ENCODE assay signal across 20 cellular contexts in the genomic region with DNA sequence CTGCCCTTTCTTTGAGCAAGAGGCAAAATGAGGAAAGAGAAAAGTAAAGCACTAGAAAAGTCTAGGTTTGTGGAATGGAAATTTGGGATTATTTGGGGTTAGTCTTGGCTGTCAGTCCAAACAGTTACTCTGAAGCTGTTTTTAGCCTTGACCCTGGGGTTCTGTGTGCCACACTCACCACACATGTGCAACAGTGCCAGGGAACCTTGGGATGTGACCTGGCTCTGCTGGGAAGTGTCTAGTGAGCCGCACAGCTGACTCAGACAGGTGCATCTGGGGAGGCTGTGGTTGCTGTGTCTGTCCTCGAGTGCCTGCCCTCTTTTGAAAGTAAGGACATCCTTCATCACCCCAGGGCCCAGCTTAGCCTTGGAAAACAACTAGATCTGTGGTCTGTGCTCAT. TPM values are rescaled to one million over a fixed set of nuclear protein-coding genes. Genes with fewer than 3 reads are reported as not detected.
DNase-seq lines count a peak whose midpoint lies in the region; ATAC-seq, FAIRE-seq and TF ChIP-seq lines count a peak whose summit lies in the region.
"Had no signal": no experiment of that assay in that cellular context is flagged by ENCODE, and none has a peak within 500 bp of the region (broad histone marks: within the 10 kb centered on the region; RNA-seq: fewer than 3 reads in every experiment).

No MANE protein-coding gene starts in this region.

- peaks cover 7 to 13% of the 10 kb centered on the region in 2 donors for H3K36me3 Mint-ChIP-seq in activated naive CD4-positive, alpha-beta T cell treated with anti-CD3 and anti-CD28 coated beads, Interleukin-2, amount 50 U/mL, for 72 hours

- TF ChIP-seq RAD21 in GM12878 (IDR thresholded peaks at IDR 0.05; ENCODE audit: insufficient read depth, low read depth, low read length): no peak

- FAIRE-seq in GM12878 (lab: Jason Lieb, UNC): no peak
- FAIRE-seq: A549, GM18507 had no signal

- no peak overlapping the region for H3K4me2 ChIP-seq in GM12878 (ENCODE audit: control insufficient read depth, insufficient read depth)
- H3K4me2 ChIP-seq: A549 had no signal

- H4K20me1 ChIP-seq in GM12878 (ENCODE audit: control insufficient read depth, insufficient read depth): no peaks in the 10 kb centered on the region; the same call in 1 of the 2 replicates

- peak overlapping the region; percentile 69 to 86 for H3K27ac Mint-ChIP-seq in activated naive CD4-positive, alpha-beta T cell treated with anti-CD3 and anti-CD28 coated beads, Interleukin-2, amount 50 U/mL, for 72 hours

- TF ChIP-seq CTCF in GM12878 (IDR thresholded peaks at IDR 0.05 in 2 of 3, conservative IDR thresholded peaks at IDR 0.05 in 1 of 3; ENCODE audit: control insufficient read depth in 2 of 3, extremely low read depth in 1 of 3, insufficient read depth in 1 of 3, low read depth in 3 of 3, low read length in 3 of 3) (no peak), lower lobe of right lung (IDR thresholded peaks at IDR 0.05) (no peak)

- H3K36me3 ChIP-seq in GM12878 (ENCODE audit: control insufficient read depth in 2 of 2, insufficient read depth in 2 of 2, low read length in 1 of 2) (peaks cover 36 to 53% of the 10 kb centered on the region in 2 experiments), lower lobe of right lung (peaks cover 100% of the 10 kb centered on the region), thymus (ENCODE audit: control insufficient read depth, insufficient read depth) (peaks cover 96% of the 10 kb centered on the region)

- 50% methylated on average over 2 of the region's 2 CpGs for WGBS in GM12878 (ENCODE audit: insufficient coverage, insufficient replicate concordance, low lambda C conversion rate, missing lambda C conversion rate)
- WGBS in thymus: 97% methylated on average over 2 of the region's 2 CpGs

- SMC1A ChIA-PET in GM12878 (lab: Charles Lee; ENCODE audit: uncharacterized antibody, unreplicated experiment): no interaction called here

- no peak for TF ChIP-seq EP300 in GM12878 (IDR thresholded peaks at IDR 0.05; ENCODE audit: borderline replicate concordance in 1 of 2, control insufficient read depth in 1 of 2, low read depth in 2 of 2, low read length in 2 of 2)

- H3K79me2 ChIP-seq in GM12878 (ENCODE audit: control insufficient read depth, insufficient read depth, low read length): no peaks in the 10 kb centered on the region

- no peak overlapping the region for H3K9ac ChIP-seq in GM12878 (ENCODE audit: control insufficient read depth, insufficient read depth, low read length)

- in situ Hi-C loops in GM12878 (cut with MboI): no loop called here

- H3K9me3 ChIP-seq in GM12878 (replicated peaks; ENCODE audit: control insufficient read depth, insufficient read depth, low read length): no peaks in the 10 kb centered on the region
- H3K9me3 ChIP-seq in lower lobe of right lung: no peaks in the 10 kb centered on the region
- no peaks in the 10 kb centered on the region for H3K9me3 ChIP-seq in thymus (ENCODE audit: control insufficient read depth)
- H3K9me3 ChIP-seq: A549, Caco-2 had no signal

- H3K27ac ChIP-seq in GM12878 (ENCODE audit: control insufficient read depth, insufficient read depth) (no peak overlapping the region), lower lobe of right lung (no peak overlapping the region), thymus (ENCODE audit: low read depth) (peak overlapping the region; percentile 33)
- H3K27ac ChIP-seq: A549 had no signal

- no peak for TF ChIP-seq POLR2A in GM12878 (IDR thresholded peaks at IDR 0.05; ENCODE audit: low read depth, low read length)

- BruUV-seq in GM12878 (replicated peaks; lab: Mats Ljungman, UMichigan): TSS peak; percentile 29

- CTCF ChIA-PET in GM12878 (lab: Yijun Ruan, JAX): interaction anchor here (1.3 to 1.7 kb wide), 2 partner anchors 10 to 31 kb away, joined by 3 read pairs; no protein-coding TSS in a partner anchor

- no peak overlapping the region for H2AFZ ChIP-seq in GM12878 (ENCODE audit: control insufficient read depth, low read depth, low read length)

- intact Hi-C loops in GM12878 (cut with micrococcal nuclease; ENCODE audit: unreplicated experiment): no loop called here
- intact Hi-C loops in lower lobe of right lung (cut with DNase I): no loop called here

- H3K27me3 ChIP-seq in GM12878 (replicated peaks in 1 of 2; ENCODE audit: control insufficient read depth in 2 of 2, insufficient read depth in 2 of 2, low read length in 1 of 2) (no peaks in the 10 kb centered on the region), lower lobe of right lung (ENCODE audit: low read depth) (no peaks in the 10 kb centered on the region), thymus (ENCODE audit: control insufficient read depth, insufficient read depth) (no peaks in the 10 kb centered on the region)

- H3K4me1 ChIP-seq in GM12878 (ENCODE audit: control insufficient read depth, insufficient read depth, low read length) (peaks cover 3% of the 10 kb centered on the region; the same call in 1 of the 2 replicates), lower lobe of right lung (no peaks in the 10 kb centered on the region), thymus (ENCODE audit: control insufficient read depth, insufficient read depth, low read length) (no peaks in the 10 kb centered on the region)

- POLR2A ChIA-PET in GM12878 (lab: Charles Lee): interaction anchor here (1.1 kb wide), 1 partner anchor 42 kb away, joined by 4 read pairs; a partner anchor contains a TSS

- H3K9me3 Mint-ChIP-seq in activated naive CD4-positive, alpha-beta T cell treated with anti-CD3 and anti-CD28 coated beads, Interleukin-2, amount 50 U/mL, for 72 hours: no peaks in the 10 kb centered on the region
- H3K9me3 Mint-ChIP-seq: CD14-positive monocyte had no signal

- ATAC-seq in activated naive CD4-positive, alpha-beta T cell treated with anti-CD3 and anti-CD28 coated beads, Interleukin-2, amount 50 U/mL, for 72 hours: no peak
- ATAC-seq in GM12878 (no peak), lower lobe of right lung (no peak)
- ATAC-seq: A549, Panc1 had no signal

- H3K4me3 ChIP-seq in GM12878 (no peak overlapping the region), lower lobe of right lung (no peak overlapping the region), thymus (ENCODE audit: low read length) (no peak overlapping the region)
- H3K4me3 ChIP-seq: A549 had no signal

- DNase-seq in activated naive CD4-positive, alpha-beta T cell treated with anti-CD3 and anti-CD28 coated beads, Interleukin-2, amount 50 U/mL, for 72 hours (ENCODE audit: low spot score in 2 of 2): no peak
- no peak for DNase-seq in activated naive CD4-positive, alpha-beta T cell treated with Interleukin-2 at 50 U/mL for 16 hours
- DNase-seq in GM12878 (ENCODE audit: low read depth, low spot score): no peak
- peak; percentile 2 for DNase-seq in lower lobe of right lung
- no peak for DNase-seq in DMS79 (lab: John Stamatoyannopoulos, UW)
- no peak for DNase-seq in NCI-H2081 treated with DMSO at 0.1 percent for 48 hours (lab: John Stamatoyannopoulos, UW)
- DNase-seq: Caco-2, H7, IMR-90, Kasumi-1, NCI-H1105 treated with DMSO at 0.1 percent for 48 hours, NCI-H187 treated with DMSO at 0.1 percent for 48 hours, NCI-H2171 treated with DMSO at 0.1 percent for 48 hours, NCI-H510A, NCI-H82 had no signal

- RAD21 ChIA-PET in GM12878 (lab: Charles Lee; ENCODE audit: unreplicated experiment): no interaction called here

RNA-seq across cellular contexts. Expression of a gene that starts 15.8 kb away (rescaled TPM):
- total RNA-seq in activated naive CD4-positive, alpha-beta T cell treated with anti-CD3 and anti-CD28 coated beads, Interleukin-2, amount 50 U/mL, for 72 hours: 10 to 100 TPM; 32.0 to 47.2 TPM
- total RNA-seq in GM12878 (2013; cell fraction: nucleolus; rRNA removed): 9.1 and 11.0 TPM in 2 replicates
- total RNA-seq in GM12878 (2014; rRNA removed) (177 and 211 TPM in 2 replicates), GM12878 (2014; rRNA removed; fragmentation: Illumina TruSeq; extraction: Trizol) (34.9 and 41.2 TPM in 2 replicates), GM12878 (2021) (61.1 and 61.3 TPM in 2 replicates), lower lobe of right lung (42.7 TPM)
- 8.1 TPM for polyA plus RNA-seq in GM12878 (2011; ENCODE audit: low read depth)
- polyA plus RNA-seq in GM12878 (2011; rRNA removed) (12.4 and 24.3 TPM in 2 replicates), GM12878 (2014; fragmentation: Illumina TruSeq; extraction: Trizol) (3.5 and 16.8 TPM in 2 replicates), GM12878 (2014; fragmentation: Nextera tagmentation; extraction: Ambion mirVana) (10 to 100 TPM in 1 of 2 experiments, 1 to 10 TPM in 1; 9.4 to 38.1 TPM), GM12878 (2014; rRNA removed) (119 and 171 TPM in 2 replicates), GM12878 (2016; fragmentation: Nextera tagmentation; extraction: Ambion mirVana) (100 to 1,000 TPM; 113 to 118 TPM), thymus (67.6 TPM)
- polyA plus RNA-seq in GM12878 (2011; cell fraction: cytosol; rRNA removed): 32.8 and 53.4 TPM in 2 replicates
- polyA plus RNA-seq in GM12878 (2011; cell fraction: nucleus; rRNA removed): 20.9 and 31.4 TPM in 2 replicates
- polyA plus RNA-seq in GM12878 (2012): 44.0 and 63.5 TPM in 2 replicates
- 4.8 and 13.2 TPM in 2 replicates for polyA minus RNA-seq in GM12878 (2011; rRNA and poly(A)+ RNA removed)
- polyA minus RNA-seq in GM12878 (2011; cell fraction: cytosol; rRNA and poly(A)+ RNA removed): 6.2 and 10.8 TPM in 2 replicates
- 8.9 and 16.1 TPM in 2 replicates for polyA minus RNA-seq in GM12878 (2011; cell fraction: nucleus; rRNA and poly(A)+ RNA removed)

RNA-seq across cellular contexts. Expression of a gene that starts 16.3 kb away (rescaled TPM):
- 1 to 10 TPM; 3.2 to 5.2 TPM for total RNA-seq in activated naive CD4-positive, alpha-beta T cell treated with anti-CD3 and anti-CD28 coated beads, Interleukin-2, amount 50 U/mL, for 72 hours
- 0.64 and 2.5 TPM in 2 replicates for total RNA-seq in GM12878 (2013; cell fraction: nucleolus; rRNA removed)
- 1.2 and 1.7 TPM in 2 replicates for total RNA-seq in GM12878 (2014; rRNA removed)
- total RNA-seq in GM12878 (2014; rRNA removed; fragmentation: Illumina TruSeq; extraction: Trizol): 0.49 and 0.55 TPM in 2 replicates
- total RNA-seq in GM12878 (2021): 1.1 and 1.5 TPM in 2 replicates
- polyA plus RNA-seq in GM12878 (2011; ENCODE audit: low read depth): 0.31 TPM
- 0.84 TPM in 2 replicates for polyA plus RNA-seq in GM12878 (2011; rRNA removed)
- 1.8 and 3.0 TPM in 2 replicates for polyA plus RNA-seq in GM12878 (2011; cell fraction: cytosol; rRNA removed)
- polyA plus RNA-seq in GM12878 (2011; cell fraction: nucleus; rRNA removed): 1.4 and 2.1 TPM in 2 replicates
- 2.0 and 2.6 TPM in 2 replicates for polyA plus RNA-seq in GM12878 (2012)
- 0.29 TPM in 1 of 2 replicates, not detected in the other for polyA plus RNA-seq in GM12878 (2014; fragmentation: Illumina TruSeq; extraction: Trizol)
- polyA plus RNA-seq in GM12878 (2014; fragmentation: Nextera tagmentation; extraction: Ambion mirVana): under 1 TPM in 1 of 2 experiments, not detected in 1; 0.35 TPM
- polyA plus RNA-seq in GM12878 (2014; rRNA removed): 1.0 and 1.6 TPM in 2 replicates
- 1 to 10 TPM; 1.1 to 1.8 TPM for polyA plus RNA-seq in GM12878 (2016; fragmentation: Nextera tagmentation; extraction: Ambion mirVana)
- 0.29 and 0.52 TPM in 2 replicates for polyA minus RNA-seq in GM12878 (2011; rRNA and poly(A)+ RNA removed)
- not detected in 2 replicates for polyA minus RNA-seq in GM12878 (2011; cell fraction: cytosol; rRNA and poly(A)+ RNA removed)
- polyA minus RNA-seq in GM12878 (2011; cell fraction: nucleus; rRNA and poly(A)+ RNA removed): 0.77 TPM in 1 of 2 replicates, not detected in the other
- 8.6 TPM for total RNA-seq in lower lobe of right lung
- 6.5 TPM for polyA plus RNA-seq in thymus

RNA-seq across cellular contexts. Expression of a gene that starts 25.6 kb away (rescaled TPM):
- total RNA-seq in activated naive CD4-positive, alpha-beta T cell treated with anti-CD3 and anti-CD28 coated beads, Interleukin-2, amount 50 U/mL, for 72 hours: 1,000 to 10,000 TPM; 1,044 to 1,174 TPM
- 94.2 and 106 TPM in 2 replicates for total RNA-seq in GM12878 (2013; cell fraction: nucleolus; rRNA removed)
- total RNA-seq in GM12878 (2014; rRNA removed): 1,704 and 2,091 TPM in 2 replicates
- total RNA-seq in GM12878 (2014; rRNA removed; fragmentation: Illumina TruSeq; extraction: Trizol): 1,553 and 1,673 TPM in 2 replicates
- 1,583 and 1,661 TPM in 2 replicates for total RNA-seq in GM12878 (2021)
- 170 TPM for polyA plus RNA-seq in GM12878 (2011; ENCODE audit: low read depth)
- polyA plus RNA-seq in GM12878 (2011; rRNA removed): 499 and 1,144 TPM in 2 replicates
- 723 and 1,358 TPM in 2 replicates for polyA plus RNA-seq in GM12878 (2011; cell fraction: cytosol; rRNA removed)
- polyA plus RNA-seq in GM12878 (2011; cell fraction: nucleus; rRNA removed): 426 and 530 TPM in 2 replicates
- 3,043 and 3,382 TPM in 2 replicates for polyA plus RNA-seq in GM12878 (2012)
- 67.8 and 374 TPM in 2 replicates for polyA plus RNA-seq in GM12878 (2014; fragmentation: Illumina TruSeq; extraction: Trizol)
- polyA plus RNA-seq in GM12878 (2014; fragmentation: Nextera tagmentation; extraction: Ambion mirVana): 1,000 to 10,000 TPM; 4,698 to 4,942 TPM
- 2,015 and 2,575 TPM in 2 replicates for polyA plus RNA-seq in GM12878 (2014; rRNA removed)
- polyA plus RNA-seq in GM12878 (2016; fragmentation: Nextera tagmentation; extraction: Ambion mirVana): 1,000 to 10,000 TPM; 2,328 to 2,411 TPM
- 196 and 405 TPM in 2 replicates for polyA minus RNA-seq in GM12878 (2011; rRNA and poly(A)+ RNA removed)
- 476 and 536 TPM in 2 replicates for polyA minus RNA-seq in GM12878 (2011; cell fraction: cytosol; rRNA and poly(A)+ RNA removed)
- polyA minus RNA-seq in GM12878 (2011; cell fraction: nucleus; rRNA and poly(A)+ RNA removed): 142 and 195 TPM in 2 replicates
- 566 TPM for total RNA-seq in lower lobe of right lung
- 1,924 TPM for polyA plus RNA-seq in thymus

RNA-seq across cellular contexts. Expression of a gene that starts 41.6 kb away (rescaled TPM):
- total RNA-seq in activated naive CD4-positive, alpha-beta T cell treated with anti-CD3 and anti-CD28 coated beads, Interleukin-2, amount 50 U/mL, for 72 hours: 100 to 1,000 TPM; 127 to 154 TPM
- 316 and 319 TPM in 2 replicates for total RNA-seq in GM12878 (2013; cell fraction: nucleolus; rRNA removed)
- total RNA-seq in GM12878 (2014; rRNA removed): 45.0 and 55.9 TPM in 2 replicates
- total RNA-seq in GM12878 (2014; rRNA removed; fragmentation: Illumina TruSeq; extraction: Trizol): 49.2 and 53.0 TPM in 2 replicates
- 110 and 122 TPM in 2 replicates for total RNA-seq in GM12878 (2021)
- polyA plus RNA-seq in GM12878 (2011; ENCODE audit: low read depth): 25.5 TPM
- 54.9 and 62.1 TPM in 2 replicates for polyA plus RNA-seq in GM12878 (2011; rRNA removed)
- polyA plus RNA-seq in GM12878 (2011; cell fraction: cytosol; rRNA removed): 58.3 and 103 TPM in 2 replicates
- polyA plus RNA-seq in GM12878 (2011; cell fraction: nucleus; rRNA removed): 206 and 327 TPM in 2 replicates
- 61.7 and 61.9 TPM in 2 replicates for polyA plus RNA-seq in GM12878 (2012)
- polyA plus RNA-seq in GM12878 (2014; fragmentation: Illumina TruSeq; extraction: Trizol): 66.6 and 70.3 TPM in 2 replicates
- polyA plus RNA-seq in GM12878 (2014; fragmentation: Nextera tagmentation; extraction: Ambion mirVana): 1 to 10 TPM; 1.6 to 2.9 TPM
- 114 and 122 TPM in 2 replicates for polyA plus RNA-seq in GM12878 (2014; rRNA removed)
- 100 to 1,000 TPM; 126 to 131 TPM for polyA plus RNA-seq in GM12878 (2016; fragmentation: Nextera tagmentation; extraction: Ambion mirVana)
- polyA minus RNA-seq in GM12878 (2011; rRNA and poly(A)+ RNA removed): 21.7 and 34.3 TPM in 2 replicates
- 27.4 and 29.1 TPM in 2 replicates for polyA minus RNA-seq in GM12878 (2011; cell fraction: cytosol; rRNA and poly(A)+ RNA removed)
- 67.8 and 87.7 TPM in 2 replicates for polyA minus RNA-seq in GM12878 (2011; cell fraction: nucleus; rRNA and poly(A)+ RNA removed)
- total RNA-seq in lower lobe of right lung: 87.1 TPM
- 73.3 TPM for polyA plus RNA-seq in thymus

RNA-seq across cellular contexts. Expression of a gene that starts 41.9 kb away (rescaled TPM):
- 100 to 1,000 TPM; 107 to 233 TPM for total RNA-seq in activated naive CD4-positive, alpha-beta T cell treated with anti-CD3 and anti-CD28 coated beads, Interleukin-2, amount 50 U/mL, for 72 hours
- total RNA-seq in GM12878 (2013; cell fraction: nucleolus; rRNA removed): 316 and 336 TPM in 2 replicates
- 30.3 and 36.3 TPM in 2 replicates for total RNA-seq in GM12878 (2014; rRNA removed)
- 33.3 and 34.5 TPM in 2 replicates for total RNA-seq in GM12878 (2014; rRNA removed; fragmentation: Illumina TruSeq; extraction: Trizol)
- total RNA-seq in GM12878 (2021): 78.3 and 89.2 TPM in 2 replicates
- polyA plus RNA-seq in GM12878 (2011; ENCODE audit: low read depth): 26.4 TPM
- polyA plus RNA-seq in GM12878 (2011; rRNA removed): 26.5 and 27.7 TPM in 2 replicates
- 17.6 and 31.8 TPM in 2 replicates for polyA plus RNA-seq in GM12878 (2011; cell fraction: cytosol; rRNA removed)
- polyA plus RNA-seq in GM12878 (2011; cell fraction: nucleus; rRNA removed): 182 and 211 TPM in 2 replicates
- 45.0 and 45.5 TPM in 2 replicates for polyA plus RNA-seq in GM12878 (2012)
- polyA plus RNA-seq in GM12878 (2014; fragmentation: Illumina TruSeq; extraction: Trizol): 49.6 and 53.2 TPM in 2 replicates
- 10 to 100 TPM in 1 of 2 experiments, 1 to 10 TPM in 1; 4.5 to 24.6 TPM for polyA plus RNA-seq in GM12878 (2014; fragmentation: Nextera tagmentation; extraction: Ambion mirVana)
- 52.7 and 57.8 TPM in 2 replicates for polyA plus RNA-seq in GM12878 (2014; rRNA removed)
- 10 to 100 TPM; 70.0 to 74.1 TPM for polyA plus RNA-seq in GM12878 (2016; fragmentation: Nextera tagmentation; extraction: Ambion mirVana)
- polyA minus RNA-seq in GM12878 (2011; rRNA and poly(A)+ RNA removed): 32.6 and 38.3 TPM in 2 replicates
- 9.8 and 15.9 TPM in 2 replicates for polyA minus RNA-seq in GM12878 (2011; cell fraction: cytosol; rRNA and poly(A)+ RNA removed)
- 47.8 and 77.2 TPM in 2 replicates for polyA minus RNA-seq in GM12878 (2011; cell fraction: nucleus; rRNA and poly(A)+ RNA removed)
- 81.8 TPM for total RNA-seq in lower lobe of right lung
- 60.6 TPM for polyA plus RNA-seq in thymus
